35 cellular contexts compared by ENCODE assay signal in genomic region chr6:144856622-144857021, GRCh38.
DNase-seq lines count a peak whose midpoint lies in the region; ATAC-seq, FAIRE-seq and TF ChIP-seq lines count a peak whose summit lies in the region.
"Had no signal": no experiment of that assay in that cellular context is flagged by ENCODE, and none has a peak within 500 bp of the region (broad histone marks: within the 10 kb centered on the region; RNA-seq: fewer than 3 reads in every experiment).

No MANE protein-coding gene starts in this region.

- H3K27ac ChIP-seq in DND-41 (ENCODE audit: low read length) (no peak overlapping the region), K562 (ENCODE audit: extremely low read depth, low read depth, low read length) (no peak overlapping the region)
- H3K27ac ChIP-seq: 22Rv1, A549, BLaER1, C4-2B had no signal

- H3K4me2 ChIP-seq in DND-41 (ENCODE audit: insufficient read depth, low read length) (no peak overlapping the region), K562 (ENCODE audit: insufficient read depth, low read length) (no peak overlapping the region)
- H3K4me2 ChIP-seq: A549, BLaER1 had no signal

- peaks cover 4% of the 10 kb centered on the region for H3K4me1 Mint-ChIP-seq in activated T-helper 17 cell treated with anti-CD3 and anti-CD28 coated beads, Interleukin-2, amount 50 U/mL, for 72 hours
- H3K4me1 Mint-ChIP-seq: B cell; CD8-positive, alpha-beta memory T cell had no signal

- DNase-seq in DND-41 (no peak), OCI-M1 (lab: John Stamatoyannopoulos, UW) (peak; percentile 53), K562 (ENCODE audit: extremely low read depth in 1 of 4, low spot score in 3 of 4) (no peak), GM20000 (ENCODE audit: low spot score) (no peak), cardiac septum (ENCODE audit: low spot score) (no peak), BE2C (no peak)
- DNase-seq: 8988T; ACHN; AML-193; C1 segment of cervical spinal cord; Caco-2; Calu3; CD4-positive, alpha-beta memory T cell; CD4-positive, alpha-beta T cell; CD4-positive, CD25-positive, alpha-beta regulatory T cell; CD8-positive, alpha-beta memory T cell; CD8-positive, alpha-beta T cell; COR-L47; DMS 273 treated with DMSO at 0.1 percent for 48 hours; DMS153; DMS53; DMS79; DMS79 treated with DMSO at 0.1 percent for 48 hours; EL had no signal

- TF ChIP-seq RAD21 in K562 (CRISPR knock-in tag; conservative IDR thresholded peaks at IDR 0.05 in 1 of 2, IDR thresholded peaks at IDR 0.05 in 1 of 2): no peak

- TF ChIP-seq CTCF in DND-41 (IDR thresholded peaks at IDR 0.05; ENCODE audit: borderline replicate concordance, extremely low read depth, low read length, poor library complexity, severe bottlenecking): no peak
- no peak for TF ChIP-seq CTCF in K562 (IDR thresholded peaks at IDR 0.05 in 2 of 3, conservative IDR thresholded peaks at IDR 0.05 in 1 of 3; ENCODE audit: insufficient read depth in 2 of 3, low read depth in 1 of 3, low read length in 3 of 3)
- TF ChIP-seq CTCF in GM20000 (IDR thresholded peaks at IDR 0.05; ENCODE audit: extremely low read depth, missing control alignments): no peak
- no peak for TF ChIP-seq CTCF in BE2C (IDR thresholded peaks at IDR 0.05; ENCODE audit: low read depth, low read length)

- no peaks in the 10 kb centered on the region for H3K27me3 ChIP-seq in DND-41 (ENCODE audit: insufficient read depth, low read length, poor library complexity)
- H3K27me3 ChIP-seq in K562 (ENCODE audit: control insufficient read depth in 2 of 2, insufficient read depth in 2 of 2, low read length in 2 of 2): no peaks in the 10 kb centered on the region
- no peaks in the 10 kb centered on the region for H3K27me3 ChIP-seq in BE2C
- H3K27me3 ChIP-seq: BLaER1; BLaER1 treated with 17β-estradiol and CSF1 and Interleukin-3, amounts not matched to agents 10 nM and 100 nM had no signal

- ATAC-seq in DND-41 (ENCODE audit: insufficient read depth, low read depth) (peak; percentile 45; the same call in 1 of the 3 replicates), K562 (peak; percentile 35; the same call in 1 of the 3 replicates), HG03460 (IDR thresholded peaks at IDR 0.05; ENCODE audit: unreplicated experiment) (no peak)
- ATAC-seq in activated T-helper 17 cell treated with anti-CD3 and anti-CD28 coated beads, Interleukin-2, amount 50 U/mL, for 72 hours (replicated peaks): peak; percentile 19
- ATAC-seq: A549; CD8-positive, alpha-beta T cell had no signal

- POLR2A ChIA-PET in K562 (lab: Yijun Ruan, JAX): no interaction called here

- H3K4me3 Mint-ChIP-seq in activated T-helper 17 cell treated with anti-CD3 and anti-CD28 coated beads, Interleukin-2, amount 50 U/mL, for 72 hours: no peak overlapping the region
- H3K4me3 Mint-ChIP-seq: B cell; CD14-positive monocyte; CD4-positive, alpha-beta memory T cell; CD4-positive, alpha-beta T cell; CD4-positive, CD25-positive, alpha-beta regulatory T cell; CD8-positive, alpha-beta memory T cell; CD8-positive, alpha-beta T cell had no signal

- H3K27ac Mint-ChIP-seq in activated T-helper 17 cell treated with anti-CD3 and anti-CD28 coated beads, Interleukin-2, amount 50 U/mL, for 72 hours: no peak overlapping the region
- H3K27ac Mint-ChIP-seq: B cell; CD4-positive, alpha-beta T cell; CD4-positive, CD25-positive, alpha-beta regulatory T cell; CD8-positive, alpha-beta T cell had no signal

- H3K36me3 ChIP-seq in DND-41 (ENCODE audit: insufficient read depth, low read length): peaks cover 10% of the 10 kb centered on the region; the same call in 1 of the 2 replicates
- no peaks in the 10 kb centered on the region for H3K36me3 ChIP-seq in K562 (ENCODE audit: control insufficient read depth, insufficient read depth, low read length)
- no peaks in the 10 kb centered on the region for H3K36me3 ChIP-seq in BE2C

- no peaks in the 10 kb centered on the region for H3K79me2 ChIP-seq in DND-41 (ENCODE audit: insufficient read depth, low read length)
- H3K79me2 ChIP-seq in K562 (ENCODE audit: control insufficient read depth, insufficient read depth, low read length): no peaks in the 10 kb centered on the region

- H3K9ac ChIP-seq in DND-41 (ENCODE audit: low read depth, low read length): no peak overlapping the region
- H3K9ac ChIP-seq in K562 (ENCODE audit: insufficient read depth in 1 of 2, low read depth in 2 of 2, low read length in 2 of 2): no peak overlapping the region
- H3K9ac ChIP-seq: BLaER1; BLaER1 treated with 17β-estradiol and CSF1 and Interleukin-3, amounts not matched to agents 10 nM and 100 nM had no signal

- TF ChIP-seq EP300 in K562 (IDR thresholded peaks at IDR 0.05; ENCODE audit: low read length): no peak

- TF ChIP-seq POLR2A in K562 (conservative IDR thresholded peaks at IDR 0.05): no peak

- no TSS peak for BruUV-seq in K562 (replicated peaks; lab: Mats Ljungman, UMichigan)

- H4K20me1 ChIP-seq in DND-41 (ENCODE audit: insufficient read depth, low read length) (no peaks in the 10 kb centered on the region), K562 (replicated peaks; ENCODE audit: control insufficient read depth, insufficient read depth, low read length) (no peaks in the 10 kb centered on the region)
- H4K20me1 ChIP-seq: BLaER1; BLaER1 treated with 17β-estradiol and CSF1 and Interleukin-3, amounts not matched to agents 10 nM and 100 nM had no signal

- no peaks in the 10 kb centered on the region for H3K9me3 Mint-ChIP-seq in activated T-helper 17 cell treated with anti-CD3 and anti-CD28 coated beads, Interleukin-2, amount 50 U/mL, for 72 hours
- H3K9me3 Mint-ChIP-seq: CD4-positive, alpha-beta T cell; CD8-positive, alpha-beta memory T cell; CD8-positive, alpha-beta T cell had no signal

- in situ Hi-C loops in K562 (cut with MboI): no loop called here

- peaks cover 3% of the 10 kb centered on the region for H3K27me3 Mint-ChIP-seq in activated T-helper 17 cell treated with anti-CD3 and anti-CD28 coated beads, Interleukin-2, amount 50 U/mL, for 72 hours
- H3K27me3 Mint-ChIP-seq: CD4-positive, alpha-beta memory T cell; CD4-positive, alpha-beta T cell had no signal

- peaks cover 12% of the 10 kb centered on the region for H3K36me3 Mint-ChIP-seq in activated T-helper 17 cell treated with anti-CD3 and anti-CD28 coated beads, Interleukin-2, amount 50 U/mL, for 72 hours (ENCODE audit: low read depth)
- H3K36me3 Mint-ChIP-seq: CD4-positive, CD25-positive, alpha-beta regulatory T cell had no signal

- H3K4me1 ChIP-seq in DND-41 (ENCODE audit: insufficient read depth, low read length): no peaks in the 10 kb centered on the region
- no peaks in the 10 kb centered on the region for H3K4me1 ChIP-seq in K562 (replicated peaks in 1 of 2; ENCODE audit: control insufficient read depth in 2 of 2, insufficient read depth in 2 of 2, low read length in 2 of 2)
- H3K4me1 ChIP-seq in BE2C: no peaks in the 10 kb centered on the region
- H3K4me1 ChIP-seq: A549, Caco-2 had no signal

- H2AFZ ChIP-seq in DND-41 (ENCODE audit: low read depth, low read length) (no peak overlapping the region), K562 (ENCODE audit: low read depth, low read length) (no peak overlapping the region)

- no peaks in the 10 kb centered on the region for H3K9me3 ChIP-seq in DND-41 (ENCODE audit: insufficient read depth, low read length, severe bottlenecking)
- no peaks in the 10 kb centered on the region for H3K9me3 ChIP-seq in K562 (replicated peaks; ENCODE audit: control insufficient read depth, insufficient read depth, low read depth, low read length)
- H3K9me3 ChIP-seq in BE2C: no peaks in the 10 kb centered on the region
- H3K9me3 ChIP-seq: A549, BLaER1, Caco-2 had no signal

- intact Hi-C loops in K562 (cut with micrococcal nuclease) (no loop called here), cardiac septum (cut with DNase I) (no loop called here)

- FAIRE-seq in K562 (lab: Jason Lieb, UNC): no peak
- FAIRE-seq: A204.1, A549, D721Med had no signal

- CTCF ChIA-PET in K562 (lab: Yijun Ruan, JAX; ENCODE audit: low intra/inter-chr PET ratio): no interaction called here

- 4% methylated on average over 3 of the region's 3 CpGs for WGBS in K562 (ENCODE audit: insufficient coverage, low coverage, missing lambda C conversion rate)

- H3K4me3 ChIP-seq in DND-41 (ENCODE audit: low read depth in 1 of 2, low read length in 2 of 2) (no peak overlapping the region), K562 (no peak overlapping the region), BE2C (ENCODE audit: low read depth, low read length) (no peak overlapping the region)
- H3K4me3 ChIP-seq: A549; BLaER1; BLaER1 treated with 17β-estradiol and CSF1 and Interleukin-3, amounts not matched to agents 10 nM and 100 nM had no signal

- no peaks in the 10 kb centered on the region for H3K9me1 ChIP-seq in K562 (ENCODE audit: control insufficient read depth, insufficient read depth, low read length)

TF ChIP-seq in K562, 482 proteins besides CTCF, POLR2A, EP300 and RAD21 (continues in another document):
- TF ChIP-seq ZNF398 (CRISPR knock-in tag; IDR thresholded peaks at IDR 0.05) (no peak), PKNOX1 (IDR thresholded peaks at IDR 0.05) (no peak), NFE2 (IDR thresholded peaks at IDR 0.05; ENCODE audit: low read depth) (peak; percentile 91), POLR2G (IDR thresholded peaks at IDR 0.05; ENCODE audit: low read depth, low read length) (no peak), ZNF384 (IDR thresholded peaks at IDR 0.05; ENCODE audit: low read depth, low read length) (peak; percentile 71; the same call in 1 of the 2 replicates), C11orf30 (IDR thresholded peaks at IDR 0.05; ENCODE audit: low read depth) (peak; percentile 51; the same call in 1 of the 2 replicates), POLR2H (tag; IDR thresholded peaks at IDR 0.05; ENCODE audit: low read depth) (no peak)
